Comparison of ENCODE assay signal across 22 cellular contexts in the genomic region with DNA sequence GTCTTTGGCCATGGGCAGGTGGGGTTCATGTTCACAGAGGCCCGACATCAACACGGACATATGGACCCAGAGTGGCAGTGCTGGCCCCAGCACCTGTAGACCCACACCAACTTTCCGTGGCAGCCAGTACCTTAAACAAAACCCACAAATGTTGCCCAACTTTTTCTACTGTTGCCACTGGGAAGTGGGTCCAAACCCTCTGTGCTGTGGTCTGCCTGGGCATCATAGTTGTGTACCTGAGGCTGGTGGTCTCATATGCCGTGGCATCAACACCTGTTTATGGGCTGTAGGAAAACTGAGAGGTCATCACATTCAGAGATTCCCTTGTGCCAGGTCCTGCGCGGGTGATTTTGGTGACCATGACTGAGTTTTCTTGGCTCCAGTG.
DNase-seq lines count a peak whose midpoint lies in the region; ATAC-seq, FAIRE-seq and TF ChIP-seq lines count a peak whose summit lies in the region.
"Had no signal": no experiment of that assay in that cellular context is flagged by ENCODE, and none has a peak within 500 bp of the region (broad histone marks: within the 10 kb centered on the region; RNA-seq: fewer than 3 reads in every experiment).

No MANE protein-coding gene starts in this region.

- no peak overlapping the region for H3K4me3 ChIP-seq in AG04450 (ENCODE audit: low read depth, low read length)
- no peak overlapping the region for H3K4me3 ChIP-seq in HUES48 (ENCODE audit: low read depth, low read length)
- no peak overlapping the region for H3K4me3 ChIP-seq in bronchial epithelial cell (ENCODE audit: low read depth, low read length)
- H3K4me3 ChIP-seq in pancreas, result no peak overlapping the region
- no peak overlapping the region for H3K4me3 ChIP-seq in mucosa of descending colon
- H3K4me3 ChIP-seq: HAP-1, K562, skin epidermis had no signal

- H3K27ac ChIP-seq in AG04450 (ENCODE audit: low read depth, low read length) (peak overlapping the region; percentile 77), HUES48 (ENCODE audit: low read depth, low read length) (peak overlapping the region; percentile 52), pancreas (peak overlapping the region in 3 of 4 donors; percentile 31 to 47 (median 46))

- TF ChIP-seq CTCF in AG04450 (IDR thresholded peaks at IDR 0.05; ENCODE audit: low read depth, low read length) (no peak), bronchial epithelial cell (IDR thresholded peaks at IDR 0.05; ENCODE audit: insufficient read depth, low read length, severe bottlenecking) (no peak), pancreas (IDR thresholded peaks at IDR 0.05) (no peak), mucosa of descending colon (IDR thresholded peaks at IDR 0.05) (no peak)

- H3K4me1 ChIP-seq in HUES48 (ENCODE audit: control insufficient read depth, insufficient read depth, low read length) (no peaks in the 10 kb centered on the region), pancreas (peaks cover 0 to 6% (median 5%) of the 10 kb centered on the region in 3 donors), mucosa of descending colon (ENCODE audit: low read depth) (peaks cover 3% of the 10 kb centered on the region)
- H3K4me1 ChIP-seq: HAP-1 had no signal

- no peak overlapping the region for H3K9ac ChIP-seq in HUES48 (ENCODE audit: low read depth, low read length)

- H3K36me3 ChIP-seq in HUES48 (ENCODE audit: control insufficient read depth, insufficient read depth, low read length) (no peaks in the 10 kb centered on the region), bronchial epithelial cell (ENCODE audit: control insufficient read depth, insufficient read depth, low read length) (no peaks in the 10 kb centered on the region), pancreas (no peaks in the 10 kb centered on the region), mucosa of descending colon (ENCODE audit: low read depth) (no peaks in the 10 kb centered on the region)
- H3K36me3 ChIP-seq: HAP-1 had no signal

- intact Hi-C loops in pancreas (cut with DNase I) (no loop called here), mucosa of descending colon (cut with DNase I, micrococcal nuclease) (no loop called here)

- CTCF ChIA-PET in AG04450 (lab: Charles Lee), result no interaction called here

- H3K9me3 ChIP-seq in AG04450 (ENCODE audit: control insufficient read depth, insufficient read depth, low read length) (peaks cover 5% of the 10 kb centered on the region; the same call in 1 of the 2 replicates), HUES48 (ENCODE audit: control insufficient read depth, insufficient read depth, low read length) (no peaks in the 10 kb centered on the region), pancreas (no peaks in the 10 kb centered on the region), mucosa of descending colon (no peaks in the 10 kb centered on the region)
- H3K9me3 ChIP-seq: HAP-1 had no signal

- ATAC-seq in pancreas, result no peak
- no peak for ATAC-seq in GM19395 (IDR thresholded peaks at IDR 0.05; ENCODE audit: unreplicated experiment)
- ATAC-seq in mucosa of descending colon, result no peak
- ATAC-seq: activated CD8-positive, alpha-beta T cell treated with anti-CD3 and anti-CD28 coated beads, Interleukin-2, amount 10 ng/mL, durations not matched to agents 7 days and 5 days; K562; stimulated activated naive B cell treated with anti-CD40 and anti-IgM and Interleukin-4, amounts not matched to agents 10 μg/mL and 1 μg/mL and 100 μg/mL, for 72 hours; T-cell had no signal

- H3K27me3 ChIP-seq in AG04450 (ENCODE audit: control insufficient read depth, insufficient read depth, low read length) (no peaks in the 10 kb centered on the region), HUES48 (ENCODE audit: control insufficient read depth, insufficient read depth, low read length) (no peaks in the 10 kb centered on the region), bronchial epithelial cell (ENCODE audit: control insufficient read depth, insufficient read depth, low read length) (peaks cover 11% of the 10 kb centered on the region), pancreas (no peaks in the 10 kb centered on the region)

- WGBS in pancreas, 2 donors, result 64 to 81% methylated on average over 6 of the region's 6 CpGs

- DNase-seq in AG04450 (ENCODE audit: low read depth, low spot score) (no peak), bronchial epithelial cell (ENCODE audit: low read depth) (no peak), pancreas (no peak), NCI-H226 (no peak), DMS 273 (lab: John Stamatoyannopoulos, UW; ENCODE audit: unreplicated experiment) (no peak), mucosa of descending colon (no peak)
- DNase-seq: activated CD4-positive, alpha-beta T cell treated with anti-CD3 and anti-CD28 coated beads for 1 hour; activated CD8-positive, alpha-beta T cell treated with anti-CD3 and anti-CD28 coated beads, Interleukin-2, amount 10 ng/mL, durations not matched to agents 7 days and 5 days; activated naive CD4-positive, alpha-beta T cell treated with anti-CD3 and anti-CD28 coated beads, Interleukin-2, amount 10 ng/mL, durations not matched to agents 7 days and 5 days; DMS79; effector CD4-positive, alpha-beta T cell; naive B cell; NCI-H2171 treated with DMSO at 0.1 percent for 48 hours; NCI-H526; stimulated activated naive B cell treated with anti-CD40 and anti-IgM and Interleukin-4, amounts not matched to agents 10 μg/mL and 1 μg/mL and 100 μg/mL, for 72 hours; T-cell had no signal

- POLR2A ChIA-PET in AG04450 (lab: Yijun Ruan, JAX), result interaction anchor here (0.8 kb wide), 1 partner anchor 83 kb away, joined by 3 read pairs; no protein-coding TSS in a partner anchor

- FAIRE-seq in bronchial epithelial cell (lab: Jason Lieb, UNC) (peak; percentile 18), pancreas (lab: Jason Lieb, UNC) (no peak)
- FAIRE-seq: K562, TTC549 had no signal
